Comparison of ENCODE assay signal across 21 cellular contexts in genomic region chr2:157264099-157264498, GRCh38. TPM values are rescaled to one million over a fixed set of nuclear protein-coding genes. Genes with fewer than 3 reads are reported as not detected.
A peak's percentile ranks its signal among the peaks of the same experiment; 100 is the strongest.
DNase-seq lines count a peak whose midpoint lies in the region; ATAC-seq and TF ChIP-seq lines count a peak whose summit lies in the region.
"Had no signal": no experiment of that assay in that cellular context is flagged by ENCODE, and none has a peak within 500 bp of the region (broad histone marks: within the 10 kb centered on the region; RNA-seq: fewer than 3 reads in every experiment).

No MANE protein-coding gene starts in this region.

- no peaks in the 10 kb centered on the region for H3K36me3 Mint-ChIP-seq in osteocyte (ENCODE audit: unreplicated experiment)
- no peaks in the 10 kb centered on the region for H3K36me3 Mint-ChIP-seq in endodermal cell (ENCODE audit: low read depth)
- H3K36me3 Mint-ChIP-seq: activated naive CD4-positive, alpha-beta T cell treated with anti-CD3 and anti-CD28 coated beads, Interleukin-2, amount 50 U/mL, for 24 hours; naive thymus-derived CD8-positive, alpha-beta T cell; type B pancreatic cell had no signal

- no peaks in the 10 kb centered on the region for H3K9me2 ChIP-seq in PC-3 (replicated peaks; ENCODE audit: low read length)

- TF ChIP-seq POLR2A in erythroblast (IDR thresholded peaks at IDR 0.05; ENCODE audit: low read length) = no peak

- no peaks in the 10 kb centered on the region for H3K27me3 Mint-ChIP-seq in osteocyte (ENCODE audit: unreplicated experiment)
- H3K27me3 Mint-ChIP-seq in endodermal cell (ENCODE audit: insufficient read depth) = no peaks in the 10 kb centered on the region
- H3K27me3 Mint-ChIP-seq: activated naive CD4-positive, alpha-beta T cell treated with anti-CD3 and anti-CD28 coated beads, Interleukin-2, amount 50 U/mL, for 24 hours; progenitor cell of endocrine pancreas; type B pancreatic cell had no signal

- H3K36me3 ChIP-seq in PC-3 (ENCODE audit: low read depth, low read length) = no peaks in the 10 kb centered on the region
- H3K36me3 ChIP-seq in endodermal cell (ENCODE audit: control insufficient read depth, insufficient read depth, low read length) = no peaks in the 10 kb centered on the region
- H3K36me3 ChIP-seq: SJCRH30 had no signal

- WGBS in endodermal cell (ENCODE audit: insufficient coverage in 1 of 2, insufficient read length in 1 of 2), 2 experiments = 84 to 91% methylated on average over 2 to 3 of the region's 3 CpGs

- H3K4me3 Mint-ChIP-seq in osteocyte (ENCODE audit: unreplicated experiment) (peak overlapping the region; percentile 39), endodermal cell (no peak overlapping the region)
- H3K4me3 Mint-ChIP-seq: activated naive CD4-positive, alpha-beta T cell treated with anti-CD3 and anti-CD28 coated beads, Interleukin-2, amount 50 U/mL, for 24 hours; naive thymus-derived CD8-positive, alpha-beta T cell; stimulated activated naive B cell treated with anti-CD40 and anti-IgM and Interleukin-4, amounts not matched to agents 10 μg/mL and 1 μg/mL and 100 μg/mL, for 72 hours; type B pancreatic cell had no signal

- no peaks in the 10 kb centered on the region for H3F3A ChIP-seq in PC-3 (ENCODE audit: low read length, unreplicated experiment)

- H3K4me1 Mint-ChIP-seq in osteocyte (ENCODE audit: unreplicated experiment) (peaks cover 53% of the 10 kb centered on the region), endodermal cell (peaks cover 23% of the 10 kb centered on the region)

- CTCF ChIA-PET in PC-3 (lab: Charles Lee) = no interaction called here

- H3K4me2 ChIP-seq in PC-3 (ENCODE audit: low read length) = no peak overlapping the region

- ATAC-seq in PC-3 = no peak
- no peak for ATAC-seq in GM18519 (IDR thresholded peaks at IDR 0.05; ENCODE audit: low FRiP score, unreplicated experiment)
- no peak for ATAC-seq in HG02571 (IDR thresholded peaks at IDR 0.05; ENCODE audit: unreplicated experiment)
- ATAC-seq: naive thymus-derived CD8-positive, alpha-beta T cell; stimulated activated naive B cell treated with anti-CD40 and anti-IgM and Interleukin-4, amounts not matched to agents 10 μg/mL and 1 μg/mL and 100 μg/mL, for 72 hours had no signal

- peak overlapping the region; percentile 80 for H3K27ac Mint-ChIP-seq in osteocyte (ENCODE audit: unreplicated experiment)
- no peak overlapping the region for H3K27ac Mint-ChIP-seq in endodermal cell
- H3K27ac Mint-ChIP-seq: activated naive CD4-positive, alpha-beta T cell treated with anti-CD3 and anti-CD28 coated beads, Interleukin-2, amount 50 U/mL, for 24 hours; naive thymus-derived CD8-positive, alpha-beta T cell; progenitor cell of endocrine pancreas; stimulated activated naive B cell treated with anti-CD40 and anti-IgM and Interleukin-4, amounts not matched to agents 10 μg/mL and 1 μg/mL and 100 μg/mL, for 72 hours; type B pancreatic cell had no signal

- POLR2A ChIA-PET in PC-3 (lab: Charles Lee; ENCODE audit: unreplicated experiment) = interaction anchor here (0.6 kb wide), 1 partner anchor 18 kb away, joined by 3 read pairs; no protein-coding TSS in a partner anchor

- H3K4me1 ChIP-seq in PC-3 (ENCODE audit: insufficient read depth, low read length) (peaks cover 23% of the 10 kb centered on the region), endodermal cell (ENCODE audit: control insufficient read depth, insufficient read depth, low read length) (peaks cover 10% of the 10 kb centered on the region)
- H3K4me1 ChIP-seq: SJCRH30 had no signal

- H3K9ac ChIP-seq in PC-3 (ENCODE audit: low read length) = no peak overlapping the region
- H3K9ac ChIP-seq in endodermal cell (ENCODE audit: extremely low read depth, low read length, poor library complexity, severe bottlenecking) = no peak overlapping the region

- no peaks in the 10 kb centered on the region for H3K9me3 Mint-ChIP-seq in osteocyte (ENCODE audit: unreplicated experiment)
- no peaks in the 10 kb centered on the region for H3K9me3 Mint-ChIP-seq in endodermal cell
- H3K9me3 Mint-ChIP-seq: activated naive CD4-positive, alpha-beta T cell treated with anti-CD3 and anti-CD28 coated beads, Interleukin-2, amount 50 U/mL, for 24 hours; naive thymus-derived CD8-positive, alpha-beta T cell; stimulated activated naive B cell treated with anti-CD40 and anti-IgM and Interleukin-4, amounts not matched to agents 10 μg/mL and 1 μg/mL and 100 μg/mL, for 72 hours had no signal

- intact Hi-C loops in PC-3 (cut with micrococcal nuclease) = loop anchor here (2.0 kb wide), 1 partner anchor 27 kb away; no protein-coding TSS in a partner anchor

- DNase-seq in EL (peak; percentile 43), PC-3 (no peak), erythroblast (lab: John Stamatoyannopoulos, UW) (peak; percentile 50 to 55), osteocyte (ENCODE audit: extremely low spot score, unreplicated experiment) (no peak), endodermal cell (no peak)
- DNase-seq: activated T-cell treated with anti-CD3 and anti-CD28 coated beads for 4 hours; effector memory CD4-positive, alpha-beta T cell; GF-D8; HCEC 1CT; naive thymus-derived CD8-positive, alpha-beta T cell; NCI-H1694 treated with DMSO at 0.1 percent for 48 hours; NCI-H510A treated with DMSO at 0.1 percent for 48 hours; SJCRH30; stimulated activated naive B cell treated with anti-CD40 and anti-IgM and Interleukin-4, amounts not matched to agents 10 μg/mL and 1 μg/mL and 100 μg/mL, for 72 hours had no signal

- H3K4me3 ChIP-seq in PC-3 (ENCODE audit: low read length) = no peak overlapping the region
- no peak overlapping the region for H3K4me3 ChIP-seq in endodermal cell (ENCODE audit: low read length)
- H3K4me3 ChIP-seq: lung, SJCRH30 had no signal

- H3K9me3 ChIP-seq in PC-3 (ENCODE audit: low read length) (no peaks in the 10 kb centered on the region), endodermal cell (ENCODE audit: control insufficient read depth, low read length) (no peaks in the 10 kb centered on the region)
- H3K9me3 ChIP-seq: SJCRH30 had no signal

- H3K27me3 ChIP-seq in PC-3 (ENCODE audit: low read length) (no peaks in the 10 kb centered on the region), endodermal cell (ENCODE audit: control insufficient read depth, insufficient read depth, low read length, poor library complexity, severe bottlenecking) (no peaks in the 10 kb centered on the region)
- H3K27me3 ChIP-seq: SJCRH30 had no signal

- BruUV-seq in PC-3 (replicated peaks; lab: Mats Ljungman, UMichigan) = no TSS peak

- H4K20me1 ChIP-seq in PC-3 (ENCODE audit: low read length) = no peaks in the 10 kb centered on the region

- 0 out of 2 replicates have a peak overlapping the region, but pooled peaks have one; percentile 21 for H2AFZ ChIP-seq in PC-3 (ENCODE audit: low read length)

- no peak overlapping the region for H3K27ac ChIP-seq in PC-3 (ENCODE audit: low read length)
- H3K27ac ChIP-seq in endodermal cell (ENCODE audit: low read depth, low read length) = no peak overlapping the region
- H3K27ac ChIP-seq: SJCRH30 had no signal

- no peaks in the 10 kb centered on the region for H3K79me2 ChIP-seq in PC-3 (ENCODE audit: low read length)

- TF ChIP-seq CTCF in PC-3 (conservative IDR thresholded peaks at IDR 0.05; ENCODE audit: low read depth, low read length) = no peak
- TF ChIP-seq CTCF in osteocyte (IDR thresholded peaks at IDR 0.05) = no peak
- no peak for TF ChIP-seq CTCF in endodermal cell (conservative IDR thresholded peaks at IDR 0.05)

RNA-seq across cellular contexts. Expression of gene GALNT5, which starts 6.6 kb away (rescaled TPM):
- total RNA-seq in PC-3 (2014; rRNA removed) = 0.04 TPM in 1 of 2 replicates, not detected in the other
- total RNA-seq in osteocyte = 5.0 and 5.3 TPM in 2 replicates
- under 1 TPM in 1 of 2 donors, not detected in 1; 0.11 TPM for total RNA-seq in endodermal cell
- polyA plus RNA-seq in endodermal cell (2013, experiment 1 of 2) = 0.78 TPM
- 0.21 TPM for polyA plus RNA-seq in endodermal cell (2013, experiment 2 of 2)
- total RNA-seq: MCF 10A; naive thymus-derived CD8-positive, alpha-beta T cell had no signal
- polyA plus RNA-seq: naive thymus-derived CD8-positive, alpha-beta T cell had no signal

Comparison
In these comparisons a context has a peak if more than half of its experiments do, and no peak if none do; other contexts are left out.
1. DNase-seq: peak in EL (single experiment) and erythroblast (2 of 2); none in PC-3 (single experiment), osteocyte (single experiment) and endodermal cell (single experiment).